ENCODE assay signal across 10 cellular contexts in genomic region chr2:60468390-60469085, GRCh38.
DNase-seq lines count a peak whose midpoint lies in the region; ATAC-seq and TF ChIP-seq lines count a peak whose summit lies in the region.
"Had no signal": no experiment of that assay in that cellular context is flagged by ENCODE, and none has a peak within 500 bp of the region (broad histone marks: within the 10 kb centered on the region; RNA-seq: fewer than 3 reads in every experiment).

No MANE protein-coding gene starts in this region.

- no peak overlapping the region for H3K27ac Mint-ChIP-seq in stimulated activated effector memory CD8-positive, alpha-beta T cell treated with anti-CD3 and anti-CD28 coated beads, Interleukin-12 subunit alpha, Interleukin-12 subunit beta, amount 100 ng/mL, for 72 hours
- H3K27ac Mint-ChIP-seq: endodermal cell had no signal

- H3K4me2 ChIP-seq in MM.1S (ENCODE audit: low read depth, low read length) (no peak overlapping the region), smooth muscle cell (no peak overlapping the region)

- no peaks in the 10 kb centered on the region for H3F3A ChIP-seq in MM.1S (ENCODE audit: insufficient read depth, low read length)
- H3F3A ChIP-seq in smooth muscle cell (ENCODE audit: low read depth): peaks cover 12% of the 10 kb centered on the region

- H3K4me1 Mint-ChIP-seq in stimulated activated effector memory CD8-positive, alpha-beta T cell treated with anti-CD3 and anti-CD28 coated beads, Interleukin-12 subunit alpha, Interleukin-12 subunit beta, amount 100 ng/mL, for 72 hours: no peaks in the 10 kb centered on the region

- H3K27ac ChIP-seq in MM.1S (ENCODE audit: low read length) (no peak overlapping the region), smooth muscle cell (ENCODE audit: low read depth) (peak overlapping the region; percentile 17)

- WGBS in smooth muscle cell (ENCODE audit: low lambda C conversion rate): 56% methylated on average over 7 of the region's 7 CpGs

- H3K4me1 ChIP-seq in MM.1S (ENCODE audit: low read length) (peaks cover 6% of the 10 kb centered on the region), smooth muscle cell (ENCODE audit: low read depth) (peaks cover 2% of the 10 kb centered on the region)

- no peak for TF ChIP-seq CTCF in MM.1S (IDR thresholded peaks at IDR 0.05; ENCODE audit: low read length)
- TF ChIP-seq CTCF in cardiac fibroblast (IDR thresholded peaks at IDR 0.05; ENCODE audit: low read depth, low read length): no peak
- no peak for TF ChIP-seq CTCF in smooth muscle cell (IDR thresholded peaks at IDR 0.05; ENCODE audit: borderline replicate concordance, insufficient read depth, poor library complexity, severe bottlenecking)

- no peak overlapping the region for H3K4me3 ChIP-seq in MM.1S (ENCODE audit: low read length)
- no peak overlapping the region for H3K4me3 ChIP-seq in cardiac fibroblast (replicated peaks in 1 of 2; ENCODE audit: low read depth in 2 of 2, low read length in 2 of 2)
- no peak overlapping the region for H3K4me3 ChIP-seq in smooth muscle cell

- no peak overlapping the region for H3K4me3 Mint-ChIP-seq in stimulated activated effector memory CD8-positive, alpha-beta T cell treated with anti-CD3 and anti-CD28 coated beads, Interleukin-12 subunit alpha, Interleukin-12 subunit beta, amount 100 ng/mL, for 72 hours
- H3K4me3 Mint-ChIP-seq: endodermal cell had no signal

- H3K79me2 ChIP-seq in MM.1S (ENCODE audit: low read length) (no peaks in the 10 kb centered on the region), smooth muscle cell (ENCODE audit: low read depth) (peaks cover 31% of the 10 kb centered on the region)

- H4K20me1 ChIP-seq in MM.1S (ENCODE audit: insufficient read depth, low read length) (no peaks in the 10 kb centered on the region), smooth muscle cell (ENCODE audit: low read depth) (peaks cover 18% of the 10 kb centered on the region)

- H3K36me3 ChIP-seq in MM.1S (replicated peaks; ENCODE audit: insufficient read depth, low read length): no peaks in the 10 kb centered on the region
- H3K36me3 ChIP-seq in smooth muscle cell (ENCODE audit: low read depth): no peaks in the 10 kb centered on the region

- H3K9me3 ChIP-seq in MM.1S (replicated peaks; ENCODE audit: insufficient read depth, low read length) (no peaks in the 10 kb centered on the region), smooth muscle cell (replicated peaks; ENCODE audit: low read depth) (no peaks in the 10 kb centered on the region)

- DNase-seq in NCI-H510A treated with DMSO at 0.1 percent for 48 hours (lab: John Stamatoyannopoulos, UW) (peak; percentile 5), NCI-H510A (lab: John Stamatoyannopoulos, UW) (no peak), MM.1S (peak; percentile 27), cardiac fibroblast (ENCODE audit: low read depth in 2 of 2) (peak; percentile 39 to 55), smooth muscle cell (lab: John Stamatoyannopoulos, UW; ENCODE audit: unreplicated experiment) (no peak), NCI-H774 (lab: John Stamatoyannopoulos, UW) (no peak)
- no peak for DNase-seq in stimulated activated CD4-positive, alpha-beta T cell treated with anti-CD3 and anti-CD28 coated beads, Interleukin-15, amount 100 ng/mL, for 24 hours
- no peak for DNase-seq in stimulated activated effector memory CD8-positive, alpha-beta T cell treated with anti-CD3 and anti-CD28 coated beads, Interleukin-12 subunit alpha, Interleukin-12 subunit beta, amount 100 ng/mL, for 72 hours (ENCODE audit: low spot score in 2 of 2)
- DNase-seq: endodermal cell, small intestine had no signal

- H3K9me3 Mint-ChIP-seq in stimulated activated effector memory CD8-positive, alpha-beta T cell treated with anti-CD3 and anti-CD28 coated beads, Interleukin-12 subunit alpha, Interleukin-12 subunit beta, amount 100 ng/mL, for 72 hours: peaks cover 3% of the 10 kb centered on the region
- H3K9me3 Mint-ChIP-seq: endodermal cell had no signal

- ATAC-seq in stimulated activated effector memory CD8-positive, alpha-beta T cell treated with anti-CD3 and anti-CD28 coated beads, Interleukin-12 subunit alpha, Interleukin-12 subunit beta, amount 100 ng/mL, for 72 hours: no peak

- H2AFZ ChIP-seq in MM.1S (ENCODE audit: low read length) (no peak overlapping the region), smooth muscle cell (ENCODE audit: low read depth) (no peak overlapping the region)

- peaks cover 7% of the 10 kb centered on the region for H3K36me3 Mint-ChIP-seq in stimulated activated effector memory CD8-positive, alpha-beta T cell treated with anti-CD3 and anti-CD28 coated beads, Interleukin-12 subunit alpha, Interleukin-12 subunit beta, amount 100 ng/mL, for 72 hours

- H3K9me2 ChIP-seq in MM.1S (replicated peaks; ENCODE audit: insufficient read depth, low read length): no peaks in the 10 kb centered on the region

- H3K27me3 ChIP-seq in MM.1S (replicated peaks; ENCODE audit: insufficient read depth, low read length) (no peaks in the 10 kb centered on the region), smooth muscle cell (ENCODE audit: low read depth) (no peaks in the 10 kb centered on the region)

- no peak overlapping the region for H3K9ac ChIP-seq in MM.1S (ENCODE audit: low read length)
- no peak overlapping the region for H3K9ac ChIP-seq in smooth muscle cell (ENCODE audit: low read depth)

Comparison
In these comparisons a context has a peak if more than half of its experiments do, and no peak if none do; other contexts are left out.
1. DNase-seq: peak in NCI-H510A treated with DMSO at 0.1 percent for 48 hours (single experiment), MM.1S (single experiment) and cardiac fibroblast (2 of 2); none in NCI-H510A (single experiment), smooth muscle cell (single experiment), stimulated activated CD4-positive, alpha-beta T cell treated with anti-CD3 and anti-CD28 coated beads, Interleukin-15, amount 100 ng/mL, for 24 hours (single experiment), NCI-H774 (single experiment) and stimulated activated effector memory CD8-positive, alpha-beta T cell treated with anti-CD3 and anti-CD28 coated beads, Interleukin-12 subunit alpha, Interleukin-12 subunit beta, amount 100 ng/mL, for 72 hours (0 of 2).